In genomic region chr1:9865745-9866144, GRCh38 we compare ENCODE assay signal across 2 cellular contexts.
TF ChIP-seq lines count a peak whose summit lies in the region.

No MANE protein-coding gene starts in this region.

TF ChIP-seq in IMR-90, 13 proteins besides CTCF, POLR2A, EP300 and RAD21:
- no peak for TF ChIP-seq RFX5 (IDR thresholded peaks at IDR 0.05; ENCODE audit: low read depth, low read length)
- TF ChIP-seq, protein P1, sequence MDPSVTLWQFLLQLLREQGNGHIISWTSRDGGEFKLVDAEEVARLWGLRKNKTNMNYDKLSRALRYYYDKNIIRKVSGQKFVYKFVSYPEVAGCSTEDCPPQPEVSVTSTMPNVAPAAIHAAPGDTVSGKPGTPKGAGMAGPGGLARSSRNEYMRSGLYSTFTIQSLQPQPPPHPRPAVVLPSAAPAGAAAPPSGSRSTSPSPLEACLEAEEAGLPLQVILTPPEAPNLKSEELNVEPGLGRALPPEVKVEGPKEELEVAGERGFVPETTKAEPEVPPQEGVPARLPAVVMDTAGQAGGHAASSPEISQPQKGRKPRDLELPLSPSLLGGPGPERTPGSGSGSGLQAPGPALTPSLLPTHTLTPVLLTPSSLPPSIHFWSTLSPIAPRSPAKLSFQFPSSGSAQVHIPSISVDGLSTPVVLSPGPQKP (IDR thresholded peaks at IDR 0.05; ENCODE audit: borderline replicate concordance, low read depth, low read length): no peak
- TF ChIP-seq CHD1 (IDR thresholded peaks at IDR 0.05; ENCODE audit: low read depth, low read length): no peak

TF ChIP-seq in K562, 482 proteins besides CTCF, POLR2A, EP300 and RAD21:
- no peak for TF ChIP-seq HNRNPH1 (optimal IDR thresholded peaks at IDR 0.05; ENCODE audit: low read depth, low read length)
- no peak for TF ChIP-seq RHOXF2B (CRISPR knock-in tag; conservative IDR thresholded peaks at IDR 0.05)
- TF ChIP-seq, protein P2, sequence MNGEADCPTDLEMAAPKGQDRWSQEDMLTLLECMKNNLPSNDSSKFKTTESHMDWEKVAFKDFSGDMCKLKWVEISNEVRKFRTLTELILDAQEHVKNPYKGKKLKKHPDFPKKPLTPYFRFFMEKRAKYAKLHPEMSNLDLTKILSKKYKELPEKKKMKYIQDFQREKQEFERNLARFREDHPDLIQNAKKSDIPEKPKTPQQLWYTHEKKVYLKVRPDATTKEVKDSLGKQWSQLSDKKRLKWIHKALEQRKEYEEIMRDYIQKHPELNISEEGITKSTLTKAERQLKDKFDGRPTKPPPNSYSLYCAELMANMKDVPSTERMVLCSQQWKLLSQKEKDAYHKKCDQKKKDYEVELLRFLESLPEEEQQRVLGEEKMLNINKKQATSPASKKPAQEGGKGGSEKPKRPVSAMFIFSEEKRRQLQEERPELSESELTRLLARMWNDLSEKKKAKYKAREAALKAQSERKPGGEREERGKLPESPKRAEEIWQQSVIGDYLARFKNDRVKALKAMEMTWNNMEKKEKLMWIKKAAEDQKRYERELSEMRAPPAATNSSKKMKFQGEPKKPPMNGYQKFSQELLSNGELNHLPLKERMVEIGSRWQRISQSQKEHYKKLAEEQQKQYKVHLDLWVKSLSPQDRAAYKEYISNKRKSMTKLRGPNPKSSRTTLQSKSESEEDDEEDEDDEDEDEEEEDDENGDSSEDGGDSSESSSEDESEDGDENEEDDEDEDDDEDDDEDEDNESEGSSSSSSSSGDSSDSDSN (IDR thresholded peaks at IDR 0.05; ENCODE audit: borderline replicate concordance in 1 of 2, low read depth in 2 of 2, low read length in 2 of 2): 0 out of 4 replicates have a peak, but pooled peaks of 1 of the 2 experiments have one; percentile 41
- TF ChIP-seq, protein P3, sequence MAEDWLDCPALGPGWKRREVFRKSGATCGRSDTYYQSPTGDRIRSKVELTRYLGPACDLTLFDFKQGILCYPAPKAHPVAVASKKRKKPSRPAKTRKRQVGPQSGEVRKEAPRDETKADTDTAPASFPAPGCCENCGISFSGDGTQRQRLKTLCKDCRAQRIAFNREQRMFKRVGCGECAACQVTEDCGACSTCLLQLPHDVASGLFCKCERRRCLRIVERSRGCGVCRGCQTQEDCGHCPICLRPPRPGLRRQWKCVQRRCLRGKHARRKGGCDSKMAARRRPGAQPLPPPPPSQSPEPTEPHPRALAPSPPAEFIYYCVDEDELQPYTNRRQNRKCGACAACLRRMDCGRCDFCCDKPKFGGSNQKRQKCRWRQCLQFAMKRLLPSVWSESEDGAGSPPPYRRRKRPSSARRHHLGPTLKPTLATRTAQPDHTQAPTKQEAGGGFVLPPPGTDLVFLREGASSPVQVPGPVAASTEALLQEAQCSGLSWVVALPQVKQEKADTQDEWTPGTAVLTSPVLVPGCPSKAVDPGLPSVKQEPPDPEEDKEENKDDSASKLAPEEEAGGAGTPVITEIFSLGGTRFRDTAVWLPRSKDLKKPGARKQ (CRISPR knock-in tag; IDR thresholded peaks at IDR 0.05): no peak
